9 cellular contexts compared by ENCODE assay signal in the genomic region with DNA sequence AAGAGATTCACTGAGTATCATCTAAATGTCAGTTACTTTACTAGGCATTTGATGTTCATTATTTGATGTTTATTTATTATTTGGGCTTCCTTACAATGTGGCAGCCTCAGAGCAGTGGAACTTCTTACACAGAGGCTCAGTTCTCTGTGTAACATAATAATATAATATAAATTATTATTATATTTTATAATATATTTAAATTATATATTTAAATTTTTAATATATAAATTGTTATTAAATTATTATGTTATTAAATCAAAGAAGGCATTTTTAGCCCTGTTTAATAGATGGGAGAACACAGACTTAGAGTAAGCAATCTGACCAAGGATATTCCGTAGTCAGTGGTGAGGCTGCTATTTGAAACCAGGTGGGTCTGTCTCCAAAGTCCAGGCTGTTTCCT.
"Had no signal": no experiment of that assay in that cellular context is flagged by ENCODE, and none has a peak within 500 bp of the region (broad histone marks: within the 10 kb centered on the region; RNA-seq: fewer than 3 reads in every experiment).

No MANE protein-coding gene starts in this region.

- DNase-seq: GM23248, GOT3, H7, H9, HCEC 1CT, HFFc6 had no signal

- H3K4me3 Mint-ChIP-seq: GM23338, H9, HFFc6 had no signal

- H3K27ac Mint-ChIP-seq: GM23338, HFFc6 had no signal

- ATAC-seq: GM23338, HCT116 had no signal

- FAIRE-seq: H54 had no signal
